In genomic region chr1:46603481-46603857, GRCh38 we compare ENCODE assay signal across 8 cellular contexts. TPM values are rescaled to one million over a fixed set of nuclear protein-coding genes. Genes with fewer than 3 reads are reported as not detected.
A peak's percentile ranks its signal among the peaks of the same experiment; 100 is the strongest.
DNase-seq lines count a peak whose midpoint lies in the region; ATAC-seq and TF ChIP-seq lines count a peak whose summit lies in the region.

No MANE protein-coding gene starts in this region.

- intact Hi-C loops in Right ventricle myocardium superior (cut with DNase I) (no loop called here), Right ventricle myocardium inferior (cut with DNase I) (no loop called here), ascending aorta (cut with DNase I) (no loop called here)

- H3K4me3 ChIP-seq in ascending aorta (peak overlapping the region; percentile 89 to 90), tibial nerve (peak overlapping the region; percentile 79 to 91 (median 85))

- ATAC-seq in Right ventricle myocardium superior (ENCODE audit: poor library complexity), result peak; percentile 3
- ATAC-seq in Right ventricle myocardium inferior, result no peak
- ATAC-seq in left lobe of liver, result peak; percentile 11
- no peak for ATAC-seq in HG02973 (IDR thresholded peaks at IDR 0.05; ENCODE audit: unreplicated experiment)
- ATAC-seq in HG03159 (IDR thresholded peaks at IDR 0.05; ENCODE audit: unreplicated experiment), result no peak
- ATAC-seq in HG03135 (IDR thresholded peaks at IDR 0.05; ENCODE audit: unreplicated experiment), result no peak

- peaks cover 10 to 38% of the 10 kb centered on the region in 2 donors for H3K4me1 ChIP-seq in ascending aorta
- peaks cover 0 to 52% (median 11%) of the 10 kb centered on the region in 4 donors for H3K4me1 ChIP-seq in tibial nerve

- no peak for TF ChIP-seq POLR2A in tibial nerve (IDR thresholded peaks at IDR 0.05)

- no peak for TF ChIP-seq CTCF in ascending aorta (IDR thresholded peaks at IDR 0.05)
- TF ChIP-seq CTCF in tibial nerve (IDR thresholded peaks at IDR 0.05), result no peak

- no peaks in the 10 kb centered on the region for H3K9me3 ChIP-seq in ascending aorta
- no peaks in the 10 kb centered on the region for H3K9me3 ChIP-seq in tibial nerve

- no peak for DNase-seq in Right ventricle myocardium superior
- DNase-seq in Right ventricle myocardium inferior (ENCODE audit: missing footprints), result no peak
- no peak for DNase-seq in ascending aorta (ENCODE audit: low spot score in 2 of 2)
- no peak for DNase-seq in left lobe of liver (ENCODE audit: low spot score)
- DNase-seq in tibial nerve (ENCODE audit: low spot score in 2 of 2), result no peak

- TF ChIP-seq EP300 in tibial nerve (IDR thresholded peaks at IDR 0.05), result no peak

- WGBS in tibial nerve, 2 donors, result 0 to 2% methylated on average over 2 of the region's 2 CpGs

- H3K27ac ChIP-seq in ascending aorta (peak overlapping the region; percentile 82 to 83), tibial nerve (peak overlapping the region; percentile 57 to 89 (median 82))

- H3K36me3 ChIP-seq in ascending aorta (peaks cover 0 to 2% of the 10 kb centered on the region in 2 donors), tibial nerve (peaks cover 0 to 16% (median 0%) of the 10 kb centered on the region in 3 donors)

- no peaks in the 10 kb centered on the region for H3K27me3 ChIP-seq in ascending aorta
- H3K27me3 ChIP-seq in tibial nerve, result no peaks in the 10 kb centered on the region

RNA-seq across cellular contexts. Expression of gene MKNK1, which starts 0.6 kb away (rescaled TPM):
- total RNA-seq in Right ventricle myocardium superior (37.7 TPM), Right ventricle myocardium inferior (39.8 TPM), ascending aorta (47.8 TPM), left lobe of liver (18.9 TPM), tibial nerve (10 to 100 TPM; 52.4 to 75.0 (median 66.5) TPM)

RNA-seq across cellular contexts. Expression of gene MOB3C, which starts 13.1 kb away (rescaled TPM):
- total RNA-seq in Right ventricle myocardium superior, result 14.0 TPM
- total RNA-seq in Right ventricle myocardium inferior, result 13.9 TPM
- total RNA-seq in ascending aorta, result 16.1 TPM
- total RNA-seq in left lobe of liver, result 5.3 TPM
- total RNA-seq in tibial nerve, result 10 to 100 TPM; 15.1 to 22.3 (median 17.1) TPM

RNA-seq across cellular contexts. Expression of gene KNCN, which starts 52.0 kb away (rescaled TPM):
- not detected for total RNA-seq in Right ventricle myocardium superior
- total RNA-seq in Right ventricle myocardium inferior, result not detected
- total RNA-seq in ascending aorta, result not detected
- total RNA-seq in left lobe of liver, result not detected
- not detected for total RNA-seq in tibial nerve

Comparison
In these comparisons a context has a peak if more than half of its experiments do, and no peak if none do; other contexts are left out.
1. ATAC-seq: peak in Right ventricle myocardium superior (single experiment) and left lobe of liver (single experiment); none in Right ventricle myocardium inferior (single experiment), HG02973 (single experiment), HG03159 (single experiment) and HG03135 (single experiment).